In the genomic region with DNA sequence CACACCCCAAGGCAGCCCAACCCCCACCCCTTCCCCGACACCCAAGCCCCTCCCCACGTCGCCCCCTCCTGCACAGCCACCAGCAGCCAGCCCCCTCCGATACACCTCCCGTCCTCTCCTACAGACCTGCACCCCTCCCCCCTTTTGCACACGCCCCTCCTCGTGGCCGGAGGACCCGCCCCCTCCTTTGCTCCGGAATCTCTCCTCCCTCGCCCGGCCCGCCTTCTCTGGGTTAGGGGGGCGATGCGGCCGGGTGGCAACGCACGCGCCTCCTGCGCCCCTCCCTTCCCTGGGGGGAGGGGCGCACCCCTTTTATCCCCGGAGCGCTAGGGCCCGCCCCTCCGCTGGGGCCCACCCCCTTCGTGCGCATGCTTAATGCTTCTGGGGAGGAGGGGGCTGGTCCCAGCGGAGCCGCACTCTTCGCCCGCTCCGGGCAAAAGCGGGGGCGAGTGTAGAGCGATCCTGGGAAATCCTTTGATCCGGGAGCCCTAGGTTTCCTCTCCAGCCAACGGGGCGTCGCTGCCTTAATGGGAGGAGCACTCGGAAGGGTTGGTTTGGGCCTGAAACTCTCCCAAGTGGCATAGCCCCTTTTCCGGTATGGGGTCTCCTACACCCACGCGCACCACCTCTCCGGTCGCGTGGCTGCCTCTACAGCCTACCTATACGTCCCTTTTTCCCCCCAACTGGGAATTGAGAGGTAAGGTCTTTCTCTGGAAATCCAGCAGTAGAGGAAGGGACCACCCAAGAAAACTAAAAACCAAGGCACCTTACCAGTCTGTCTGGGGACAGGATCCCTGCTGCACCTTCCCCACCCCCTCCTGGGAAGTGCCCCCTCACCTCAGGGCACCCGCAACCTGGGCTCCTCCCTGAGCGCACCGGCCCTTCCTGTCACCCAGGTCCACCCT, we compare ENCODE assay signal across 8 cellular contexts. TPM values are rescaled to one million over a fixed set of nuclear protein-coding genes. Genes with fewer than 3 reads are reported as not detected.
A peak's percentile ranks its signal among the peaks of the same experiment; 100 is the strongest.
DNase-seq lines count a peak whose midpoint lies in the region; ATAC-seq lines count a peak whose summit lies in the region.

No MANE protein-coding gene starts in this region.

- H3K4me1 ChIP-seq in mucosa of rectum (ENCODE audit: control insufficient read depth in 2 of 2, insufficient read depth in 2 of 2, low read length in 2 of 2) = peaks cover 14% of the 10 kb centered on the region in 2 donors

- peak; percentile 24 for ATAC-seq in esophagus mucosa
- ATAC-seq in HG03457 (IDR thresholded peaks at IDR 0.05; ENCODE audit: unreplicated experiment) = no peak

- peak overlapping the region; percentile 73 for H3K4me3 ChIP-seq in Jurkat, Clone E6-1 (ENCODE audit: low read length)
- H3K4me3 ChIP-seq in mucosa of rectum (ENCODE audit: low read length in 2 of 2) = peak overlapping the region; percentile 67 to 76

- peak overlapping the region; percentile 38 to 90 for H3K27ac ChIP-seq in mucosa of rectum (ENCODE audit: low read depth in 2 of 2, low read length in 2 of 2)

- H3K27me3 ChIP-seq in mucosa of rectum (ENCODE audit: control insufficient read depth in 2 of 2, insufficient read depth in 2 of 2, low read length in 2 of 2) = no peaks in the 10 kb centered on the region

- no peaks in the 10 kb centered on the region for H3K9me3 ChIP-seq in mucosa of rectum (ENCODE audit: control insufficient read depth in 2 of 2, low read length in 2 of 2)

- H3K36me3 ChIP-seq in mucosa of rectum (ENCODE audit: control insufficient read depth in 2 of 2, insufficient read depth in 2 of 2, low read length in 2 of 2) = no peaks in the 10 kb centered on the region

- H3K9ac ChIP-seq in mucosa of rectum (ENCODE audit: low read depth in 1 of 2, low read length in 2 of 2) = no peak overlapping the region

- DNase-seq in EL (peak; percentile 97), OCI-M2 (lab: John Stamatoyannopoulos, UW; ENCODE audit: unreplicated experiment) (peak; percentile 73), activated T-helper 1 cell treated with Interleukin-2 at 50 U/mL for 16 hours (ENCODE audit: low read depth) (peak; percentile 52)
- DNase-seq in Jurkat, Clone E6-1 (ENCODE audit: low read depth, low spot score) = peak; percentile 90
- DNase-seq in stimulated activated CD8-positive, alpha-beta memory T cell treated with anti-CD3 and anti-CD28 coated beads, Interleukin-7, amount 100 ng/mL, for 48 hours (ENCODE audit: extremely low read depth in 1 of 2, low read depth in 1 of 2) = peak; percentile 59 to 81

RNA-seq across cellular contexts. Expression of a gene that starts 1.9 kb away (rescaled TPM):
- polyA plus RNA-seq in Jurkat, Clone E6-1 (2012; ENCODE audit: insufficient read depth, insufficient read length) = 18.5 TPM
- total RNA-seq in esophagus mucosa = 4.5 TPM

RNA-seq across cellular contexts. Expression of a gene that starts 19.6 kb away (rescaled TPM):
- polyA plus RNA-seq in Jurkat, Clone E6-1 (2012; ENCODE audit: insufficient read depth, insufficient read length) = not detected
- 7.1 TPM for total RNA-seq in esophagus mucosa

RNA-seq across cellular contexts. Expression of a gene that starts 29.9 kb away (rescaled TPM):
- polyA plus RNA-seq in Jurkat, Clone E6-1 (2012; ENCODE audit: insufficient read depth, insufficient read length) = 22.0 TPM
- total RNA-seq in esophagus mucosa = 6.2 TPM

RNA-seq across cellular contexts. Expression of a gene that starts 36.7 kb away (rescaled TPM):
- polyA plus RNA-seq in Jurkat, Clone E6-1 (2012; ENCODE audit: insufficient read depth, insufficient read length) = 26.2 TPM
- 2.0 TPM for total RNA-seq in esophagus mucosa

RNA-seq across cellular contexts. Expression of a gene that starts 53.3 kb away (rescaled TPM):
- 19.0 TPM for polyA plus RNA-seq in Jurkat, Clone E6-1 (2012; ENCODE audit: insufficient read depth, insufficient read length)
- total RNA-seq in esophagus mucosa = 58.0 TPM
